ENCODE assay signal across 8 cellular contexts in genomic region chr19:49929611-49930482, GRCh38. TPM values are rescaled to one million over a fixed set of nuclear protein-coding genes. Genes with fewer than 3 reads are reported as not detected.
DNase-seq lines count a peak whose midpoint lies in the region; ATAC-seq, FAIRE-seq and TF ChIP-seq lines count a peak whose summit lies in the region.

No MANE protein-coding gene starts in this region.

- H3K27me3 ChIP-seq in right atrium auricular region (no peaks in the 10 kb centered on the region), psoas muscle (ENCODE audit: insufficient read depth in 3 of 3, low read length in 2 of 3) (no peaks in the 10 kb centered on the region)

- H3K4me3 ChIP-seq in right atrium auricular region (peak overlapping the region; percentile 86 to 88), psoas muscle (peak overlapping the region; percentile 98)

- DNase-seq in GM13976 (ENCODE audit: low spot score) (peak; percentile 98), NCI-H146 treated with DMSO at 0.1 percent for 48 hours (lab: John Stamatoyannopoulos, UW; ENCODE audit: unreplicated experiment) (peak; percentile 96), T-helper 1 cell (peak; percentile 84 to 96 (median 93)), amygdala (lab: John Stamatoyannopoulos, UW) (peak; percentile 71 to 98 (median 93)), right atrium auricular region (ENCODE audit: low spot score) (peak; percentile 95), psoas muscle (peak; percentile 92 to 95), urothelium cell line (ENCODE audit: low spot score) (peak; percentile 94)

- no peak for TF ChIP-seq CTCF in GM13976 (IDR thresholded peaks at IDR 0.05; ENCODE audit: borderline replicate concordance, control extremely low read depth, extremely low read depth, insufficient read depth, missing control alignments)
- no peak for TF ChIP-seq CTCF in right atrium auricular region (IDR thresholded peaks at IDR 0.05)
- no peak for TF ChIP-seq CTCF in psoas muscle (IDR thresholded peaks at IDR 0.05)

- intact Hi-C loops in psoas muscle (cut with DNase I): loop anchor here (5.0 to 10.0 kb wide), 2 partner anchors 38 to 205 kb away; no protein-coding TSS in a partner anchor

- WGBS in psoas muscle, 3 donors: 2 to 4% (median 3%) methylated on average over 43 of the region's 43 CpGs

- in situ Hi-C loops in GM13976 (cut with MboI; ENCODE audit: low sequenced_read_pairs, unreplicated experiment): loop anchor here (25.0 kb wide), 1 partner anchor 207 kb away; no protein-coding TSS in a partner anchor

- ATAC-seq in HG02870 (IDR thresholded peaks at IDR 0.05; ENCODE audit: unreplicated experiment) (peak; percentile 40), psoas muscle (peak; percentile 88 to 93 (median 92))

- FAIRE-seq in urothelium cell line (lab: Jason Lieb, UNC): peak; percentile 93

- H3K27ac ChIP-seq in right atrium auricular region: peak overlapping the region; percentile 92 to 93
- peak overlapping the region; percentile 88 for H3K27ac ChIP-seq in psoas muscle

- no peaks in the 10 kb centered on the region for H3K9me3 ChIP-seq in right atrium auricular region
- no peaks in the 10 kb centered on the region for H3K9me3 ChIP-seq in psoas muscle

- H3K36me3 ChIP-seq in right atrium auricular region (peaks cover 7% of the 10 kb centered on the region), psoas muscle (ENCODE audit: insufficient read depth in 1 of 2, low read depth in 1 of 2) (peaks cover 0 to 35% of the 10 kb centered on the region in 2 donors)

- peaks cover 0 to 39% of the 10 kb centered on the region in 2 donors for H3K4me1 ChIP-seq in right atrium auricular region
- H3K4me1 ChIP-seq in psoas muscle: peaks cover 25% of the 10 kb centered on the region

RNA-seq across cellular contexts. Expression of gene NUP62, which starts 0.5 kb away (rescaled TPM):
- 10 to 100 TPM; 23.5 to 32.6 TPM for total RNA-seq in right atrium auricular region
- 10 to 100 TPM; 35.3 to 46.8 (median 39.7) TPM for total RNA-seq in psoas muscle
- polyA plus RNA-seq in psoas muscle: 10 to 100 TPM; 21.1 to 46.3 (median 41.4) TPM

RNA-seq across cellular contexts. Expression of gene ATF5, which starts 0.8 kb away (rescaled TPM):
- 1 to 10 TPM; 3.8 to 5.9 TPM for total RNA-seq in right atrium auricular region
- total RNA-seq in psoas muscle: 10 to 100 TPM; 13.3 to 31.8 (median 20.1) TPM
- polyA plus RNA-seq in psoas muscle: 10 to 100 TPM in 2 of 3 donors, 1 to 10 TPM in 1; 10.0 to 39.4 (median 23.7) TPM

RNA-seq across cellular contexts. Expression of gene SIGLEC11, which starts 31.1 kb away (rescaled TPM):
- total RNA-seq in right atrium auricular region: 1 to 10 TPM in 1 of 2 donors, under 1 TPM in 1; 0.19 to 2.2 TPM
- under 1 TPM in 3 of 4 donors, not detected in 1; 0.36 to 0.38 (median 0.37) TPM for total RNA-seq in psoas muscle
- under 1 TPM; 0.13 to 0.22 (median 0.21) TPM for polyA plus RNA-seq in psoas muscle

RNA-seq across cellular contexts. Expression of gene IL4I1, which starts 33.2 kb away (rescaled TPM):
- total RNA-seq in right atrium auricular region (under 1 TPM in 1 of 2 donors, not detected in 1; 0.43 TPM), psoas muscle (1 to 10 TPM in 1 of 4 donors, under 1 TPM in 3; 0.21 to 3.3 (median 0.46) TPM)
- polyA plus RNA-seq in psoas muscle: under 1 TPM; 0.05 to 0.46 (median 0.27) TPM

RNA-seq across cellular contexts. Expression of gene TBC1D17, which starts 52.3 kb away (rescaled TPM):
- total RNA-seq in right atrium auricular region: 10 to 100 TPM; 20.4 to 27.5 TPM
- 100 to 1,000 TPM in 2 of 4 donors, 10 to 100 TPM in 2; 81.8 to 107 (median 94.8) TPM for total RNA-seq in psoas muscle
- polyA plus RNA-seq in psoas muscle: 10 to 100 TPM; 36.3 to 62.0 (median 52.6) TPM

Comparison
In these comparisons a context has a peak if more than half of its experiments do, and no peak if none do; other contexts are left out.
1. Peak in every context shown above with its lines: DNase-seq, ATAC-seq, H3K4me3 ChIP-seq and H3K27ac ChIP-seq.